ENCODE assay signal across 17 cellular contexts in genomic region chr5:13524931-13525330, GRCh38.
DNase-seq lines count a peak whose midpoint lies in the region; ATAC-seq and FAIRE-seq lines count a peak whose summit lies in the region.
"Had no signal": no experiment of that assay in that cellular context is flagged by ENCODE, and none has a peak within 500 bp of the region (broad histone marks: within the 10 kb centered on the region; RNA-seq: fewer than 3 reads in every experiment).

No MANE protein-coding gene starts in this region.

- ATAC-seq in left colon (peak; percentile 31), GM18867 (IDR thresholded peaks at IDR 0.05; ENCODE audit: unreplicated experiment) (no peak)
- ATAC-seq: HCT116, K562 had no signal

- intact Hi-C loops in left colon (cut with DNase I, micrococcal nuclease), result no loop called here

- FAIRE-seq in HTR-8/SVneo (lab: Jason Lieb, UNC), result peak; percentile 51
- FAIRE-seq: D721Med, G401.6, GM12891, K562 had no signal

- no peak for DNase-seq in HTR-8/SVneo (ENCODE audit: insufficient read length, low spot score)
- no peak for DNase-seq in left colon
- DNase-seq in mucosa of gallbladder (ENCODE audit: low spot score), result peak; percentile 14
- no peak for DNase-seq in kidney glomerular epithelial cell (lab: John Stamatoyannopoulos, UW)
- DNase-seq in NCI-H1417 treated with DMSO at 0.1 percent for 48 hours (lab: John Stamatoyannopoulos, UW), result no peak
- DNase-seq: CD8-positive, alpha-beta memory T cell; COR-L47; GOT3; H7; HFFc6; IMR-90 had no signal
